Comparison of ENCODE assay signal across 24 cellular contexts in the genomic region with DNA sequence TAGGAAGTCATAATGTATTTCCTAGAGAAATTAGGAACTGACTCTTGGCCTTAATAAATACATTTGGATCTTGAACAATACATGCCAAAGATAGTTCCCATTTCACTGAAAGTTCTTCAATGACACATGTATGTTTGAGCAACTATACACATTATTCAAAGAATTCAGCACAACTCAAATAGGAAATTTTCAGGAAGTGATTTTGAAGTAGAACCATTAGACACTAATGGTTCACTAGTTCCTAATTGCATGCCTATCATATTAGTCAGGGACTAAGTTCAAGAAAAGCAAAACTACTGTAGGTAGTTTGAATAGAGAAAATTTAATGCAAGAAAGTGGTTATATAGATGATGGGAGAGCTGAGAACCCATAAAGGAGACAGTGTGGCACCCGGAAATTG.
"Had no signal": no experiment of that assay in that cellular context is flagged by ENCODE, and none has a peak within 500 bp of the region (broad histone marks: within the 10 kb centered on the region; RNA-seq: fewer than 3 reads in every experiment).

No MANE protein-coding gene starts in this region.

- H3K4me3 ChIP-seq: left lung, lower lobe of right lung, prostate gland, right lobe of liver, suprapubic skin, thyroid gland, upper lobe of left lung, uterus had no signal

- H3K9me3 ChIP-seq: left lung, lower lobe of right lung, prostate gland, right lobe of liver, suprapubic skin, thyroid gland, upper lobe of left lung, uterus had no signal

- H3K4me3 Mint-ChIP-seq: memory B cell; naive B cell; nephron; stimulated activated effector memory CD8-positive, alpha-beta T cell treated with anti-CD3 and anti-CD28 coated beads, Interleukin-12 subunit alpha, Interleukin-12 subunit beta, amount 100 ng/mL, for 72 hours had no signal

- H3K27ac ChIP-seq: foreskin keratinocyte, left lung, lower lobe of right lung, parathyroid adenoma, prostate gland, right lobe of liver, suprapubic skin, thyroid gland, upper lobe of left lung, uterus had no signal

- H3K9me3 Mint-ChIP-seq: memory B cell; naive B cell; nephron; stimulated activated effector memory CD8-positive, alpha-beta T cell treated with anti-CD3 and anti-CD28 coated beads, Interleukin-12 subunit alpha, Interleukin-12 subunit beta, amount 100 ng/mL, for 72 hours had no signal

- H3K79me2 ChIP-seq: parathyroid adenoma had no signal

- H3K27me3 Mint-ChIP-seq: memory B cell, naive B cell had no signal

- H3K27ac Mint-ChIP-seq: memory B cell; naive B cell; nephron; stimulated activated effector memory CD8-positive, alpha-beta T cell treated with anti-CD3 and anti-CD28 coated beads, Interleukin-12 subunit alpha, Interleukin-12 subunit beta, amount 100 ng/mL, for 72 hours had no signal

- H3K9ac ChIP-seq: parathyroid adenoma had no signal

- FAIRE-seq: endometrium had no signal

- H3K27me3 ChIP-seq: foreskin keratinocyte, left lung, right lobe of liver, suprapubic skin, thyroid gland, upper lobe of left lung, uterus had no signal

- DNase-seq: effector memory CD4-positive, alpha-beta T cell; erythroblast; head of caudate nucleus; hippocampal formation; left lung; lower lobe of right lung; naive B cell; occipital lobe; retina; right lobe of liver; stimulated activated CD4-positive, alpha-beta T cell treated with anti-CD3 and anti-CD28 coated beads, Interleukin-4, amount 100 ng/mL, for 1 hour; stimulated activated CD8-positive, alpha-beta memory T cell treated with anti-CD3 and anti-CD28 coated beads, Interleukin-4, amount 100 ng/mL, for 48 hours; stimulated activated naive CD8-positive, alpha-beta T cell treated with anti-CD3 and anti-CD28 coated beads, Interleukin-15, Interleukin-2, amounts not matched to agents 100 U/mL and 50 U/mL, for 24 hours; thyroid gland; upper lobe of left lung; uterus had no signal

- H3K4me1 ChIP-seq: foreskin keratinocyte, left lung, lower lobe of right lung, parathyroid adenoma, prostate gland, right lobe of liver, suprapubic skin, thyroid gland, upper lobe of left lung, uterus had no signal

- H3K36me3 ChIP-seq: left lung, lower lobe of right lung, prostate gland, right lobe of liver, suprapubic skin, thyroid gland, upper lobe of left lung, uterus had no signal

- H3K4me1 Mint-ChIP-seq: naive B cell; nephron; stimulated activated effector memory CD8-positive, alpha-beta T cell treated with anti-CD3 and anti-CD28 coated beads, Interleukin-12 subunit alpha, Interleukin-12 subunit beta, amount 100 ng/mL, for 72 hours had no signal

- H2AFZ ChIP-seq: parathyroid adenoma had no signal

- H3K36me3 Mint-ChIP-seq: memory B cell; naive B cell; stimulated activated effector memory CD8-positive, alpha-beta T cell treated with anti-CD3 and anti-CD28 coated beads, Interleukin-12 subunit alpha, Interleukin-12 subunit beta, amount 100 ng/mL, for 72 hours had no signal
